In the genomic region with DNA sequence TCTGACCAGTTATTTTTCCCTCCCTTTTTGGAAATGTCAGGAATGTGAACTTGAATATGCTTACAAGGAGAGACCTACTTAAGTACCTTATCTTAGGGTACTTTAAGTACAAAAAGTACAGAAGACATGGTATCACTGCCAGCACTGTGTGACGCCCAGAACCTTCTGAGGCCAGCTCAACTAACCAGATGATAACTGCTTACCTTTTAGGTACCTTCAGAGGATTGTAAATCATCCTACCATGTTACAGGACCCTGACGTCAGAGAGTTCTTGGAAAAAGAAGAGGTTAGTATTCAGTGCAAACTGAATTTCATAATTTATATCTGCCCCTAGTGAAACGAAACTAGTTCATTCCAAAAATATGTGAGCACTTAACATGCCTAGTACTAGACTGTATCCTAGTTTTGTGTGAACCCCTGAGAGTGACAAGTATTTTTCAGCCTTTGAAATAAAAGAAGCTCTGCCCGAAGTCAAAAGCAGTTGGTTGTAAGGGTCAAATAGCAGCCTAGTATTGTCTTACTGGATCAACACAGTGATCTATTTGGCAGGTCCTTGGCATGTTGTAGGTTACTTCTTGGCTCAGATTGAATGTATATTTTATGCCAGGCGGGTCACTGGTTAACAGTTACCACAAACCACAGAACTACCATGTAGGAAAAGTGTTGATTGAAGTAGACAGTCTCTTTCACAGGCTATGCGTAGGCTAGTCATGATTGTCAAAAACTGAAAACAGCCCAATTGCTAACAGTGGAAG, we compare ENCODE assay signal across 25 cellular contexts. TPM values are rescaled to one million over a fixed set of nuclear protein-coding genes. Genes with fewer than 3 reads are reported as not detected.
DNase-seq lines count a peak whose midpoint lies in the region; ATAC-seq, FAIRE-seq and TF ChIP-seq lines count a peak whose summit lies in the region.
"Had no signal": no experiment of that assay in that cellular context is flagged by ENCODE, and none has a peak within 500 bp of the region (broad histone marks: within the 10 kb centered on the region; RNA-seq: fewer than 3 reads in every experiment).

No MANE protein-coding gene starts in this region.

- peak overlapping the region in 47 of 59 donors; percentile 17 to 99 (median 94) for H3K27ac ChIP-seq in dorsolateral prefrontal cortex
- peak overlapping the region in 1 of 2 donors; percentile 56 for H3K27ac ChIP-seq in lung (ENCODE audit: low read depth in 1 of 2, low read length in 1 of 2)
- peak overlapping the region; percentile 93 to 99 (median 96) for H3K27ac ChIP-seq in thyroid gland
- H3K27ac ChIP-seq: BLaER1, HL-60, RWPE1 had no signal

- H3K4me3 ChIP-seq in dorsolateral prefrontal cortex (no peak overlapping the region), lung (no peak overlapping the region), thyroid gland (replicated peaks in 1 of 3) (no peak overlapping the region)
- H3K4me3 ChIP-seq: BLaER1, GM12878, GM23338, K562, MG63 had no signal

- no peak for TF ChIP-seq POLR2A in thyroid gland (IDR thresholded peaks at IDR 0.05)

- WGBS in lung, 2 donors, result 70 to 83% methylated on average over 6 of the region's 6 CpGs
- WGBS in thyroid gland, 2 donors, result 53 to 55% methylated on average over 6 of the region's 6 CpGs

- DNase-seq in amniotic epithelial cell (ENCODE audit: low read depth) (peak; percentile 73), dorsolateral prefrontal cortex (no peak), lung (ENCODE audit: low spot score) (no peak), thyroid gland (peak; percentile 74 to 75), NCI-H526 treated with DMSO at 0.1 percent for 48 hours (lab: John Stamatoyannopoulos, UW) (no peak), GM19239 (ENCODE audit: insufficient read length, low spot score) (no peak), H4 (ENCODE audit: low spot score) (no peak)
- DNase-seq: ACHN; Caco-2; CD4-positive, alpha-beta T cell; DND-41; HCEC 1CT; MG63; NCI-H1417; NCI-H187 treated with DMSO at 0.1 percent for 48 hours; NCI-H2107; NK-92 treated with Interleukin-12 subunit alpha and Interleukin-12 subunit beta, amount 100 ng/mL, for 24 hours; SHP77 treated with DMSO at 0.1 percent for 48 hours had no signal

- peaks cover 0 to 2% of the 10 kb centered on the region in 2 donors for H3K9me3 ChIP-seq in lung (ENCODE audit: control insufficient read depth in 2 of 2, insufficient read depth in 1 of 2, low read length in 1 of 2)
- no peaks in the 10 kb centered on the region for H3K9me3 ChIP-seq in thyroid gland
- H3K9me3 ChIP-seq: BLaER1, Caco-2, MG63 had no signal

- no peak for TF ChIP-seq CTCF in dorsolateral prefrontal cortex (IDR thresholded peaks at IDR 0.05 in 54 of 56, conservative IDR thresholded peaks at IDR 0.05 in 2 of 56; ENCODE audit: low read depth in 1 of 56, partially characterized antibody in 56 of 56)
- TF ChIP-seq CTCF in lung (IDR thresholded peaks at IDR 0.05; ENCODE audit: control extremely low read depth, extremely low read depth), result no peak
- TF ChIP-seq CTCF in thyroid gland (IDR thresholded peaks at IDR 0.05), result no peak

- H3K27me3 ChIP-seq in dorsolateral prefrontal cortex (no peaks in the 10 kb centered on the region), lung (ENCODE audit: control insufficient read depth, insufficient read depth) (no peaks in the 10 kb centered on the region), thyroid gland (no peaks in the 10 kb centered on the region)
- H3K27me3 ChIP-seq: BLaER1, MG63 had no signal

- intact Hi-C loops in dorsolateral prefrontal cortex (cut with DNase I), result no loop called here
- intact Hi-C loops in thyroid gland (cut with DNase I), result no loop called here

- H3K4me1 ChIP-seq in lung (ENCODE audit: control insufficient read depth in 2 of 2, insufficient read depth in 2 of 2, low read length in 2 of 2), result peaks cover 1 to 4% of the 10 kb centered on the region in 2 donors
- H3K4me1 ChIP-seq in thyroid gland, result peaks cover 67 to 73% of the 10 kb centered on the region in 2 donors
- H3K4me1 ChIP-seq: BLaER1, Caco-2 had no signal

- peak; percentile 27 for ATAC-seq in lung (ENCODE audit: insufficient read depth, low FRiP score)
- ATAC-seq: GM12878, GM23338, HepG2, K562 had no signal

- no peak for FAIRE-seq in GM19239 (lab: Jason Lieb, UNC)
- FAIRE-seq: GM12878, HepG2, K562 had no signal

- peaks cover 44 to 52% of the 10 kb centered on the region in 2 donors for H3K36me3 ChIP-seq in lung (ENCODE audit: control insufficient read depth in 2 of 2, insufficient read depth in 2 of 2, low read length in 2 of 2)
- peaks cover 38 to 46% of the 10 kb centered on the region in 2 donors for H3K36me3 ChIP-seq in thyroid gland

RNA-seq across cellular contexts. Expression of gene SNX22, which starts 23.8 kb away (rescaled TPM):
- total RNA-seq in dorsolateral prefrontal cortex, result 10 to 100 TPM in 113 of 120 experiments, 1 to 10 TPM in 7; 3.1 to 59.1 (median 19.8) TPM
- 10 to 100 TPM in 1 of 2 donors, 1 to 10 TPM in 1; 3.4 to 20.3 TPM for total RNA-seq in lung
- polyA plus RNA-seq in lung, result 10 to 100 TPM in 1 of 2 donors, 1 to 10 TPM in 1; 4.1 to 14.2 TPM
- 100 to 1,000 TPM; 102 to 241 (median 123) TPM for total RNA-seq in thyroid gland
- total RNA-seq in H4 (2014; rRNA removed; shearing (Covaris generic)), result 0.04 TPM in 1 of 2 replicates, not detected in the other

RNA-seq across cellular contexts. Expression of gene SNX1, which starts 31.9 kb away (rescaled TPM):
- total RNA-seq in dorsolateral prefrontal cortex, result 100 to 1,000 TPM in 82 of 120 experiments, 10 to 100 TPM in 38; 71.7 to 193 (median 110) TPM
- total RNA-seq in lung, result 100 to 1,000 TPM; 108 to 169 TPM
- 100 to 1,000 TPM in 1 of 2 donors, 10 to 100 TPM in 1; 70.6 to 109 TPM for polyA plus RNA-seq in lung
- total RNA-seq in thyroid gland, result 100 to 1,000 TPM; 184 to 348 (median 211) TPM
- total RNA-seq in H4 (2014; rRNA removed; shearing (Covaris generic)), result 31.7 and 36.7 TPM in 2 replicates

RNA-seq across cellular contexts. Expression of gene CIAO2A, which starts 34.1 kb away (rescaled TPM):
- 10 to 100 TPM; 13.7 to 37.5 (median 22.9) TPM for total RNA-seq in dorsolateral prefrontal cortex
- 10 to 100 TPM; 40.4 to 89.6 TPM for total RNA-seq in lung
- 10 to 100 TPM; 75.9 to 95.6 TPM for polyA plus RNA-seq in lung
- total RNA-seq in thyroid gland, result 100 to 1,000 TPM; 104 to 144 (median 129) TPM
- total RNA-seq in H4 (2014; rRNA removed; shearing (Covaris generic)), result 171 and 193 TPM in 2 replicates

RNA-seq across cellular contexts. Expression of gene PPIB, which starts 35.1 kb away (rescaled TPM):
- total RNA-seq in dorsolateral prefrontal cortex (100 to 1,000 TPM in 85 of 120 experiments, 10 to 100 TPM in 35; 75.2 to 173 (median 106) TPM), lung (100 to 1,000 TPM; 213 to 721 TPM), thyroid gland (1,000 to 10,000 TPM; 1,046 to 3,819 (median 1,394) TPM)
- 1,000 to 10,000 TPM in 1 of 2 donors, 100 to 1,000 TPM in 1; 981 to 1,077 TPM for polyA plus RNA-seq in lung
- total RNA-seq in H4 (2014; rRNA removed; shearing (Covaris generic)), result 966 and 1,104 TPM in 2 replicates

Comparison
In these comparisons a context has a peak if more than half of its experiments do, and no peak if none do; other contexts are left out.
1. DNase-seq: peak in amniotic epithelial cell (single experiment) and thyroid gland (2 of 2); none in dorsolateral prefrontal cortex (0 of 10), lung (single experiment), NCI-H526 treated with DMSO at 0.1 percent for 48 hours (single experiment), GM19239 (single experiment) and H4 (single experiment).